2 cellular contexts compared by ENCODE assay signal in the genomic region with DNA sequence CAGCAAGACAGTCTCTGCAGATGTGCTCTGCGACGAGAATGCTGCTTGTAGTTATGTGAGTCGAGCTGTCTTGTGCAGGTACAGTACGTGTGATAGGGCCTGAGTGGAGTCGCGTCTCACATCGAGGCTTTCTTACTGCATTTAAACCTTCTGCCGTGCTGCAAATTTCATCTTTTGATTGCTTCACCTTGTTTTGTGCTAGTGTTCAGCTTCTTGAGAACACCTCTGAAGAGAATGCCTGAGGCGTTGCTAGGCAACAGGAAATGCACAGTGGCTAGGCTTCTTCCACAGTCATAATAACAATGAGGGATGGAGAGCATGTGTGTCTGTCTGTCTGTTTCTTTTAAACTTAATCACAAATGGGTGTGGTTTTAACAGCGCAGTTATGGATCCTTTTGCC.
A peak's percentile ranks its signal among the peaks of the same experiment; 100 is the strongest.
TF ChIP-seq lines count a peak whose summit lies in the region.

No MANE protein-coding gene starts in this region.

TF ChIP-seq in GM23338, 12 proteins besides CTCF, POLR2A, EP300 and RAD21 (continues in another document):
- TF ChIP-seq, protein P1, sequence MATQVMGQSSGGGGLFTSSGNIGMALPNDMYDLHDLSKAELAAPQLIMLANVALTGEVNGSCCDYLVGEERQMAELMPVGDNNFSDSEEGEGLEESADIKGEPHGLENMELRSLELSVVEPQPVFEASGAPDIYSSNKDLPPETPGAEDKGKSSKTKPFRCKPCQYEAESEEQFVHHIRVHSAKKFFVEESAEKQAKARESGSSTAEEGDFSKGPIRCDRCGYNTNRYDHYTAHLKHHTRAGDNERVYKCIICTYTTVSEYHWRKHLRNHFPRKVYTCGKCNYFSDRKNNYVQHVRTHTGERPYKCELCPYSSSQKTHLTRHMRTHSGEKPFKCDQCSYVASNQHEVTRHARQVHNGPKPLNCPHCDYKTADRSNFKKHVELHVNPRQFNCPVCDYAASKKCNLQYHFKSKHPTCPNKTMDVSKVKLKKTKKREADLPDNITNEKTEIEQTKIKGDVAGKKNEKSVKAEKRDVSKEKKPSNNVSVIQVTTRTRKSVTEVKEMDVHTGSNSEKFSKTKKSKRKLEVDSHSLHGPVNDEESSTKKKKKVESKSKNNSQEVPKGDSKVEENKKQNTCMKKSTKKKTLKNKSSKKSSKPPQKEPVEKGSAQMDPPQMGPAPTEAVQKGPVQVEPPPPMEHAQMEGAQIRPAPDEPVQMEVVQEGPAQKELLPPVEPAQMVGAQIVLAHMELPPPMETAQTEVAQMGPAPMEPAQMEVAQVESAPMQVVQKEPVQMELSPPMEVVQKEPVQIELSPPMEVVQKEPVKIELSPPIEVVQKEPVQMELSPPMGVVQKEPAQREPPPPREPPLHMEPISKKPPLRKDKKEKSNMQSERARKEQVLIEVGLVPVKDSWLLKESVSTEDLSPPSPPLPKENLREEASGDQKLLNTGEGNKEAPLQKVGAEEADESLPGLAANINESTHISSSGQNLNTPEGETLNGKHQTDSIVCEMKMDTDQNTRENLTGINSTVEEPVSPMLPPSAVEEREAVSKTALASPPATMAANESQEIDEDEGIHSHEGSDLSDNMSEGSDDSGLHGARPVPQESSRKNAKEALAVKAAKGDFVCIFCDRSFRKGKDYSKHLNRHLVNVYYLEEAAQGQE (IDR thresholded peaks at IDR 0.05; ENCODE audit: unreplicated experiment) = no peak
- no peak for TF ChIP-seq ZNF114 (CRISPR knock-in tag; IDR thresholded peaks at IDR 0.05)
- no peak for TF ChIP-seq JUNB (IDR thresholded peaks at IDR 0.05; ENCODE audit: unreplicated experiment)
- TF ChIP-seq EZH2phosphoT487 (IDR thresholded peaks at IDR 0.05; ENCODE audit: unreplicated experiment) = no peak
- no peak for TF ChIP-seq EZH2 (IDR thresholded peaks at IDR 0.05; ENCODE audit: low read depth, unreplicated experiment)
- TF ChIP-seq, protein P2, sequence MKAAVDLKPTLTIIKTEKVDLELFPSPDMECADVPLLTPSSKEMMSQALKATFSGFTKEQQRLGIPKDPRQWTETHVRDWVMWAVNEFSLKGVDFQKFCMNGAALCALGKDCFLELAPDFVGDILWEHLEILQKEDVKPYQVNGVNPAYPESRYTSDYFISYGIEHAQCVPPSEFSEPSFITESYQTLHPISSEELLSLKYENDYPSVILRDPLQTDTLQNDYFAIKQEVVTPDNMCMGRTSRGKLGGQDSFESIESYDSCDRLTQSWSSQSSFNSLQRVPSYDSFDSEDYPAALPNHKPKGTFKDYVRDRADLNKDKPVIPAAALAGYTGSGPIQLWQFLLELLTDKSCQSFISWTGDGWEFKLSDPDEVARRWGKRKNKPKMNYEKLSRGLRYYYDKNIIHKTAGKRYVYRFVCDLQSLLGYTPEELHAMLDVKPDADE (IDR thresholded peaks at IDR 0.05) = no peak
- no peak for TF ChIP-seq ZNF331 (CRISPR knock-in tag; IDR thresholded peaks at IDR 0.05; ENCODE audit: low read depth)
- no peak for TF ChIP-seq NANOG (IDR thresholded peaks at IDR 0.05; ENCODE audit: borderline replicate concordance)
- TF ChIP-seq, protein P3, sequence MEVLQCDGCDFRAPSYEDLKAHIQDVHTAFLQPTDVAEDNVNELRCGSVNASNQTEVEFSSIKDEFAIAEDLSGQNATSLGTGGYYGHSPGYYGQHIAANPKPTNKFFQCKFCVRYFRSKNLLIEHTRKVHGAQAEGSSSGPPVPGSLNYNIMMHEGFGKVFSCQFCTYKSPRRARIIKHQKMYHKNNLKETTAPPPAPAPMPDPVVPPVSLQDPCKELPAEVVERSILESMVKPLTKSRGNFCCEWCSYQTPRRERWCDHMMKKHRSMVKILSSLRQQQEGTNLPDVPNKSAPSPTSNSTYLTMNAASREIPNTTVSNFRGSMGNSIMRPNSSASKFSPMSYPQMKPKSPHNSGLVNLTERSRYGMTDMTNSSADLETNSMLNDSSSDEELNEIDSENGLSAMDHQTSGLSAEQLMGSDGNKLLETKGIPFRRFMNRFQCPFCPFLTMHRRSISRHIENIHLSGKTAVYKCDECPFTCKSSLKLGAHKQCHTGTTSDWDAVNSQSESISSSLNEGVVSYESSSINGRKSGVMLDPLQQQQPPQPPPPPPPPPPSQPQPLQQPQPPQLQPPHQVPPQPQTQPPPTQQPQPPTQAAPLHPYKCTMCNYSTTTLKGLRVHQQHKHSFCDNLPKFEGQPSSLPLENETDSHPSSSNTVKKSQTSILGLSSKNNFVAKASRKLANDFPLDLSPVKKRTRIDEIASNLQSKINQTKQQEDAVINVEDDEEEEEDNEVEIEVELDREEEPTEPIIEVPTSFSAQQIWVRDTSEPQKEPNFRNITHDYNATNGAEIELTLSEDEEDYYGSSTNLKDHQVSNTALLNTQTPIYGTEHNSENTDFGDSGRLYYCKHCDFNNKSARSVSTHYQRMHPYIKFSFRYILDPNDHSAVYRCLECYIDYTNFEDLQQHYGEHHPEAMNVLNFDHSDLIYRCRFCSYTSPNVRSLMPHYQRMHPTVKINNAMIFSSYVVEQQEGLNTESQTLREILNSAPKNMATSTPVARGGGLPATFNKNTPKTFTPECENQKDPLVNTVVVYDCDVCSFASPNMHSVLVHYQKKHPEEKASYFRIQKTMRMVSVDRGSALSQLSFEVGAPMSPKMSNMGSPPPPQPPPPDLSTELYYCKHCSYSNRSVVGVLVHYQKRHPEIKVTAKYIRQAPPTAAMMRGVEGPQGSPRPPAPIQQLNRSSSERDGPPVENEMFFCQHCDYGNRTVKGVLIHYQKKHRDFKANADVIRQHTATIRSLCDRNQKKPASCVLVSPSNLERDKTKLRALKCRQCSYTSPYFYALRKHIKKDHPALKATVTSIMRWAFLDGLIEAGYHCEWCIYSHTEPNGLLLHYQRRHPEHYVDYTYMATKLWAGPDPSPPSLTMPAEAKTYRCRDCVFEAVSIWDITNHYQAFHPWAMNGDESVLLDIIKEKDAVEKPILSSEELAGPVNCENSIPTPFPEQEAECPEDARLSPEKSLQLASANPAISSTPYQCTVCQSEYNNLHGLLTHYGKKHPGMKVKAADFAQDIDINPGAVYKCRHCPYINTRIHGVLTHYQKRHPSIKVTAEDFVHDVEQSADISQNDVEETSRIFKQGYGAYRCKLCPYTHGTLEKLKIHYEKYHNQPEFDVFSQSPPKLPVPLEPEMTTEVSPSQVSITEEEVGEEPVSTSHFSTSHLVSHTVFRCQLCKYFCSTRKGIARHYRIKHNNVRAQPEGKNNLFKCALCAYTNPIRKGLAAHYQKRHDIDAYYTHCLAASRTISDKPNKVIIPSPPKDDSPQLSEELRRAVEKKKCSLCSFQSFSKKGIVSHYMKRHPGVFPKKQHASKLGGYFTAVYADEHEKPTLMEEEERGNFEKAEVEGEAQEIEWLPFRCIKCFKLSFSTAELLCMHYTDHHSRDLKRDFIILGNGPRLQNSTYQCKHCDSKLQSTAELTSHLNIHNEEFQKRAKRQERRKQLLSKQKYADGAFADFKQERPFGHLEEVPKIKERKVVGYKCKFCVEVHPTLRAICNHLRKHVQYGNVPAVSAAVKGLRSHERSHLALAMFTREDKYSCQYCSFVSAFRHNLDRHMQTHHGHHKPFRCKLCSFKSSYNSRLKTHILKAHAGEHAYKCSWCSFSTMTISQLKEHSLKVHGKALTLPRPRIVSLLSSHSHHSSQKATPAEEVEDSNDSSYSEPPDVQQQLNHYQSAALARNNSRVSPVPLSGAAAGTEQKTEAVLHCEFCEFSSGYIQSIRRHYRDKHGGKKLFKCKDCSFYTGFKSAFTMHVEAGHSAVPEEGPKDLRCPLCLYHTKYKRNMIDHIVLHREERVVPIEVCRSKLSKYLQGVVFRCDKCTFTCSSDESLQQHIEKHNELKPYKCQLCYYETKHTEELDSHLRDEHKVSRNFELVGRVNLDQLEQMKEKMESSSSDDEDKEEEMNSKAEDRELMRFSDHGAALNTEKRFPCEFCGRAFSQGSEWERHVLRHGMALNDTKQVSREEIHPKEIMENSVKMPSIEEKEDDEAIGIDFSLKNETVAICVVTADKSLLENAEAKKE (CRISPR knock-in tag; IDR thresholded peaks at IDR 0.05) = no peak
- TF ChIP-seq POLR2AphosphoS5 (IDR thresholded peaks at IDR 0.05; ENCODE audit: low read depth) = no peak

TF ChIP-seq in K562, 482 proteins besides CTCF, POLR2A, EP300 and RAD21:
- TF ChIP-seq RFX1 (IDR thresholded peaks at IDR 0.05) (peak; percentile 87), GABPB2 (CRISPR knock-in tag; conservative IDR thresholded peaks at IDR 0.05) (no peak)
TF ChIP-seq in K562: peak in this region for 1.
